Comparison of ENCODE assay signal across 23 cellular contexts in genomic region chr18:61336766-61337165, GRCh38. TPM values are rescaled to one million over a fixed set of nuclear protein-coding genes. Genes with fewer than 3 reads are reported as not detected.
DNase-seq lines count a peak whose midpoint lies in the region; ATAC-seq and TF ChIP-seq lines count a peak whose summit lies in the region.
"Had no signal": no experiment of that assay in that cellular context is flagged by ENCODE, and none has a peak within 500 bp of the region (broad histone marks: within the 10 kb centered on the region; RNA-seq: fewer than 3 reads in every experiment).

No MANE protein-coding gene starts in this region.

- peak overlapping the region; percentile 81 for H3K4me3 ChIP-seq in adipocyte (ENCODE audit: low read length)
- peak overlapping the region in 57 of 59 donors; percentile 13 to 94 (median 82) for H3K4me3 ChIP-seq in dorsolateral prefrontal cortex
- H3K4me3 ChIP-seq: GM12878, GM23338 had no signal

- DNase-seq in adipocyte (ENCODE audit: low read depth) (no peak), dorsolateral prefrontal cortex (peak in 9 of 10 donors; percentile 16 to 87 (median 70)), midbrain (lab: John Stamatoyannopoulos, UW) (peak; percentile 94), superior temporal gyrus (ENCODE audit: extremely low spot score) (peak; percentile 97), NCI-H2171 (lab: John Stamatoyannopoulos, UW) (no peak), Right ventricle myocardium superior (no peak), DMS79 treated with DMSO at 0.1 percent for 48 hours (lab: John Stamatoyannopoulos, UW) (no peak)
- DNase-seq in effector memory CD8-positive, alpha-beta T cell: no peak
- DNase-seq: ACHN; CD4-positive, alpha-beta memory T cell; DMS79; GDM1; NCI-H1105 treated with DMSO at 0.1 percent for 48 hours; NCI-H187; NCI-H446 treated with DMSO at 0.1 percent for 48 hours; NCI-H774; PC-3 had no signal

- H3K4me1 ChIP-seq in adipocyte (ENCODE audit: control insufficient read depth, insufficient read depth, low read length): peaks cover 51% of the 10 kb centered on the region

- ATAC-seq in Right ventricle myocardium superior (ENCODE audit: poor library complexity): no peak
- no peak for ATAC-seq in effector memory CD8-positive, alpha-beta T cell (replicated peaks)
- ATAC-seq: GM12878, GM23338, HCT116, PC-3 had no signal

- no peak overlapping the region for H3K4me3 Mint-ChIP-seq in effector memory CD8-positive, alpha-beta T cell
- H3K4me3 Mint-ChIP-seq: B cell; CD4-positive, alpha-beta memory T cell; GM23338 had no signal

- no peaks in the 10 kb centered on the region for H3K9me3 ChIP-seq in adipocyte (ENCODE audit: control insufficient read depth, low read length)

- H3K9me3 Mint-ChIP-seq in effector memory CD8-positive, alpha-beta T cell: peaks cover 3 to 8% of the 10 kb centered on the region in 2 donors
- H3K9me3 Mint-ChIP-seq: GM23338 had no signal

- H3K9ac ChIP-seq in adipocyte (ENCODE audit: low read length): peak overlapping the region; percentile 50

- H3K36me3 Mint-ChIP-seq in effector memory CD8-positive, alpha-beta T cell (ENCODE audit: insufficient read depth): peaks cover 3% of the 10 kb centered on the region
- H3K36me3 Mint-ChIP-seq: CD4-positive, alpha-beta memory T cell had no signal

- H3K27me3 ChIP-seq in adipocyte (replicated peaks; ENCODE audit: control insufficient read depth, insufficient read depth, low read length): no peaks in the 10 kb centered on the region
- H3K27me3 ChIP-seq in dorsolateral prefrontal cortex: peaks cover 0 to 4% (median 0%) of the 10 kb centered on the region in 45 donors

- no peaks in the 10 kb centered on the region for H3K36me3 ChIP-seq in adipocyte (ENCODE audit: control insufficient read depth, insufficient read depth, low read length, severe bottlenecking)

- TF ChIP-seq CTCF in dorsolateral prefrontal cortex (IDR thresholded peaks at IDR 0.05 in 54 of 56, conservative IDR thresholded peaks at IDR 0.05 in 2 of 56; ENCODE audit: low read depth in 1 of 56, partially characterized antibody in 56 of 56): peak in 4 of 56 donors; percentile 10 to 39 (median 22)

- intact Hi-C loops in dorsolateral prefrontal cortex (cut with DNase I): loop anchor here in 1 of 2 donors (5.0 kb wide), 1 partner anchor 76 kb away; no protein-coding TSS in a partner anchor
- intact Hi-C loops in Right ventricle myocardium superior (cut with DNase I): no loop called here

- H3K4me1 Mint-ChIP-seq in effector memory CD8-positive, alpha-beta T cell (ENCODE audit: low read depth in 2 of 2): peaks cover 0 to 2% of the 10 kb centered on the region in 2 donors

- peak overlapping the region; percentile 63 to 100 (median 98) for H3K27ac ChIP-seq in dorsolateral prefrontal cortex

- no peak overlapping the region for H3K27ac Mint-ChIP-seq in effector memory CD8-positive, alpha-beta T cell
- H3K27ac Mint-ChIP-seq: B cell; CD4-positive, alpha-beta memory T cell; GM23338 had no signal

- peaks cover 0 to 39% of the 10 kb centered on the region in 2 donors for H3K27me3 Mint-ChIP-seq in effector memory CD8-positive, alpha-beta T cell

RNA-seq across cellular contexts. Expression of gene CDH20, which starts 3.5 kb away (rescaled TPM):
- total RNA-seq in dorsolateral prefrontal cortex: 10 to 100 TPM; 21.1 to 77.0 (median 41.3) TPM
- total RNA-seq in Right ventricle myocardium superior: 0.05 TPM
- total RNA-seq: B cell; CD4-positive, alpha-beta memory T cell; GM12878; LHCN-M2; PC-3; SK-MEL-5 had no signal

Comparison
In these comparisons a context has a peak if more than half of its experiments do, and no peak if none do; other contexts are left out.
1. DNase-seq: peak in dorsolateral prefrontal cortex (9 of 10), midbrain (single experiment) and superior temporal gyrus (single experiment); none in adipocyte (single experiment), NCI-H2171 (single experiment), Right ventricle myocardium superior (single experiment), DMS79 treated with DMSO at 0.1 percent for 48 hours (single experiment) and effector memory CD8-positive, alpha-beta T cell (0 of 3).
2. RNA of gene CDH20, which starts 3.5 kb away (total RNA-seq): 21.1 to 77.0 TPM in dorsolateral prefrontal cortex; 0.05 TPM in Right ventricle myocardium superior (single experiment); every median in the first group is over 10 times any median in the second.